In genomic region chr9:133987455-133987800, GRCh38 we compare ENCODE assay signal across 19 cellular contexts. TPM values are rescaled to one million over a fixed set of nuclear protein-coding genes. Genes with fewer than 3 reads are reported as not detected.
DNase-seq lines count a peak whose midpoint lies in the region; ATAC-seq, FAIRE-seq and TF ChIP-seq lines count a peak whose summit lies in the region.
"Had no signal": no experiment of that assay in that cellular context is flagged by ENCODE, and none has a peak within 500 bp of the region (broad histone marks: within the 10 kb centered on the region; RNA-seq: fewer than 3 reads in every experiment).

No MANE protein-coding gene starts in this region.

- H3K27ac Mint-ChIP-seq in chondrocyte (ENCODE audit: unreplicated experiment): no peak overlapping the region
- H3K27ac Mint-ChIP-seq in nephron: peak overlapping the region in 2 of 3 experiments; percentile 11 to 25
- H3K27ac Mint-ChIP-seq in stimulated activated effector memory CD8-positive, alpha-beta T cell treated with anti-CD3 and anti-CD28 coated beads, Interleukin-12 subunit alpha, Interleukin-12 subunit beta, amount 100 ng/mL, for 72 hours: peak overlapping the region; percentile 62
- H3K27ac Mint-ChIP-seq: CD8-positive, alpha-beta memory T cell had no signal

- H3K9me3 Mint-ChIP-seq in chondrocyte (ENCODE audit: low read depth): no peaks in the 10 kb centered on the region
- no peaks in the 10 kb centered on the region for H3K9me3 Mint-ChIP-seq in nephron
- H3K9me3 Mint-ChIP-seq in stimulated activated effector memory CD8-positive, alpha-beta T cell treated with anti-CD3 and anti-CD28 coated beads, Interleukin-12 subunit alpha, Interleukin-12 subunit beta, amount 100 ng/mL, for 72 hours: no peaks in the 10 kb centered on the region
- H3K9me3 Mint-ChIP-seq: CD8-positive, alpha-beta memory T cell had no signal

- H3K27ac ChIP-seq in left ventricle myocardium inferior (replicated peaks): no peak overlapping the region
- no peak overlapping the region for H3K27ac ChIP-seq in heart right ventricle
- H3K27ac ChIP-seq: BLaER1, HL-60, Peyer's patch had no signal

- H3K36me3 Mint-ChIP-seq in chondrocyte (ENCODE audit: low read depth): no peaks in the 10 kb centered on the region
- H3K36me3 Mint-ChIP-seq in nephron (ENCODE audit: low read depth): no peaks in the 10 kb centered on the region
- H3K36me3 Mint-ChIP-seq in stimulated activated effector memory CD8-positive, alpha-beta T cell treated with anti-CD3 and anti-CD28 coated beads, Interleukin-12 subunit alpha, Interleukin-12 subunit beta, amount 100 ng/mL, for 72 hours: no peaks in the 10 kb centered on the region

- H3K36me3 ChIP-seq in left ventricle myocardium inferior (no peaks in the 10 kb centered on the region), heart right ventricle (no peaks in the 10 kb centered on the region)
- H3K36me3 ChIP-seq: BLaER1, Peyer's patch had no signal

- no peak for TF ChIP-seq CTCF in left ventricle myocardium inferior (IDR thresholded peaks at IDR 0.05; ENCODE audit: borderline replicate concordance)
- no peak for TF ChIP-seq CTCF in heart right ventricle (IDR thresholded peaks at IDR 0.05)
- no peak for TF ChIP-seq CTCF in chondrocyte (IDR thresholded peaks at IDR 0.05)
- TF ChIP-seq CTCF in nephron (IDR thresholded peaks at IDR 0.05; ENCODE audit: unreplicated experiment in 3 of 3): no peak

- H3K4me1 ChIP-seq in left ventricle myocardium inferior (peaks cover 16% of the 10 kb centered on the region), heart right ventricle (peaks cover 3 to 17% (median 11%) of the 10 kb centered on the region in 9 donors)

- H3K4me1 Mint-ChIP-seq in chondrocyte (ENCODE audit: low read depth): peaks cover 20% of the 10 kb centered on the region
- peaks cover 28% of the 10 kb centered on the region for H3K4me1 Mint-ChIP-seq in nephron
- no peaks in the 10 kb centered on the region for H3K4me1 Mint-ChIP-seq in stimulated activated effector memory CD8-positive, alpha-beta T cell treated with anti-CD3 and anti-CD28 coated beads, Interleukin-12 subunit alpha, Interleukin-12 subunit beta, amount 100 ng/mL, for 72 hours

- no peak for TF ChIP-seq POLR2A in H54 (IDR thresholded peaks at IDR 0.05; ENCODE audit: low read depth, low read length)

- 93 to 94% methylated on average over 14 of the region's 14 CpGs for WGBS in heart right ventricle, 2 donors

- peak; percentile 5 for DNase-seq in left ventricle myocardium inferior
- DNase-seq in heart right ventricle: no peak
- DNase-seq in chondrocyte (ENCODE audit: low spot score): peak; percentile 73
- no peak for DNase-seq in stimulated activated effector memory CD8-positive, alpha-beta T cell treated with anti-CD3 and anti-CD28 coated beads, Interleukin-12 subunit alpha, Interleukin-12 subunit beta, amount 100 ng/mL, for 72 hours (ENCODE audit: low spot score in 2 of 2)
- no peak for DNase-seq in OCI-M1 (lab: John Stamatoyannopoulos, UW)
- no peak for DNase-seq in H54 (ENCODE audit: insufficient read length, low spot score)
- DNase-seq: DMS 273 treated with DMSO at 0.1 percent for 48 hours, H7, NCI-H187, NCI-H226, NCI-H524 treated with DMSO at 0.1 percent for 48 hours, SHP77 treated with DMSO at 0.1 percent for 48 hours had no signal

- H3K27me3 ChIP-seq in left ventricle myocardium inferior (ENCODE audit: low read depth) (peaks cover 5% of the 10 kb centered on the region), heart right ventricle (peaks cover 0 to 14% (median 0%) of the 10 kb centered on the region in 7 donors)
- H3K27me3 ChIP-seq: BLaER1, Peyer's patch had no signal

- ATAC-seq in heart right ventricle: no peak
- ATAC-seq in stimulated activated effector memory CD8-positive, alpha-beta T cell treated with anti-CD3 and anti-CD28 coated beads, Interleukin-12 subunit alpha, Interleukin-12 subunit beta, amount 100 ng/mL, for 72 hours: no peak
- no peak for ATAC-seq in GM21367 (IDR thresholded peaks at IDR 0.05; ENCODE audit: unreplicated experiment)

- no peak overlapping the region for H3K4me3 ChIP-seq in left ventricle myocardium inferior
- no peak overlapping the region for H3K4me3 ChIP-seq in heart right ventricle
- H3K4me3 ChIP-seq: BLaER1, Peyer's patch had no signal

- H3K9me3 ChIP-seq in left ventricle myocardium inferior (replicated peaks): no peaks in the 10 kb centered on the region
- H3K9me3 ChIP-seq in heart right ventricle: no peaks in the 10 kb centered on the region
- H3K9me3 ChIP-seq: BLaER1, Peyer's patch had no signal

- H3K27me3 Mint-ChIP-seq in chondrocyte (ENCODE audit: low read depth) (no peaks in the 10 kb centered on the region), nephron (ENCODE audit: low read depth) (no peaks in the 10 kb centered on the region)

- H3K4me3 Mint-ChIP-seq in chondrocyte (ENCODE audit: unreplicated experiment): no peak overlapping the region
- peak overlapping the region in 1 of 3 experiments; percentile 11 for H3K4me3 Mint-ChIP-seq in nephron
- no peak overlapping the region for H3K4me3 Mint-ChIP-seq in stimulated activated effector memory CD8-positive, alpha-beta T cell treated with anti-CD3 and anti-CD28 coated beads, Interleukin-12 subunit alpha, Interleukin-12 subunit beta, amount 100 ng/mL, for 72 hours

- intact Hi-C loops in left ventricle myocardium inferior (cut with micrococcal nuclease): no loop called here
- intact Hi-C loops in heart right ventricle (cut with DNase I): no loop called here

- FAIRE-seq in H54 (lab: Jason Lieb, UNC): no peak
- FAIRE-seq: HTR-8/SVneo had no signal

RNA-seq across cellular contexts. Expression of gene VAV2, which starts 4.7 kb away (rescaled TPM):
- total RNA-seq in left ventricle myocardium inferior: 4.1 TPM
- 1 to 10 TPM; 2.9 to 7.1 (median 5.0) TPM for total RNA-seq in heart right ventricle
- polyA plus RNA-seq in heart right ventricle: 1 to 10 TPM; 4.3 to 5.7 TPM
- total RNA-seq in chondrocyte: 17.7 to 34.2 TPM (median 19.3 TPM) in 3 replicates

RNA-seq across cellular contexts. Expression of gene BRD3OS, which starts 37.9 kb away (rescaled TPM):
- total RNA-seq in left ventricle myocardium inferior: 5.7 TPM
- total RNA-seq in heart right ventricle: 10 to 100 TPM in 2 of 10 donors, 1 to 10 TPM in 8; 4.1 to 11.6 (median 7.8) TPM
- 1 to 10 TPM; 4.8 to 6.7 TPM for polyA plus RNA-seq in heart right ventricle
- 13.7 to 27.6 TPM (median 15.7 TPM) in 3 replicates for total RNA-seq in chondrocyte

Comparison
In these comparisons a context has a peak if more than half of its experiments do, and no peak if none do; other contexts are left out.
1. DNase-seq: peak in left ventricle myocardium inferior (single experiment) and chondrocyte (single experiment); none in heart right ventricle (0 of 2), stimulated activated effector memory CD8-positive, alpha-beta T cell treated with anti-CD3 and anti-CD28 coated beads, Interleukin-12 subunit alpha, Interleukin-12 subunit beta, amount 100 ng/mL, for 72 hours (0 of 2), OCI-M1 (single experiment) and H54 (single experiment).